Comparison of ENCODE assay signal across 8 cellular contexts in the genomic region with DNA sequence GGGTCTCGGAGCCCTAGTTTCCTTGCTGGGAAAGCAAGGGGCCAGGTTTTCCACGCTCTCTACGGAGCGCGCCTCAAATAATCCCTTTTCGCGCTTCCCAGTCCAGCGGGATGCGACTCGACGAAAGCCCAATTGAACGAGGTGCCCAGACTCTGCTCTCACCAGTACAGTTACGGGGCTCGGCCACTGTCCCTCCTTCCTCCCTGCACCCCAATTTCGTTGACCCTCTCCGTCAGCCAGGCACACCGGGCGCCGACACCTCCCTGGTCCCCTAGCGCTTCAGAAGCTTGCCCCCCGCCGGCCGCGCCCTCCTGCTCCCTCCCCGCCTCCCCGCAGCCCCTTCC. TPM values are rescaled to one million over a fixed set of nuclear protein-coding genes. Genes with fewer than 3 reads are reported as not detected.
DNase-seq lines count a peak whose midpoint lies in the region; ATAC-seq, FAIRE-seq and TF ChIP-seq lines count a peak whose summit lies in the region.

No MANE protein-coding gene starts in this region.

- peak overlapping the region; percentile 82 for H3K27ac Mint-ChIP-seq in type B pancreatic cell

- H3K27me3 ChIP-seq in body of pancreas, result no peaks in the 10 kb centered on the region

- no peaks in the 10 kb centered on the region for H3K36me3 ChIP-seq in body of pancreas (replicated peaks in 1 of 2; ENCODE audit: insufficient read depth in 1 of 2, low read depth in 2 of 2)

- FAIRE-seq in GM19239 (lab: Jason Lieb, UNC), result no peak

- peak overlapping the region; percentile 93 for H3K4me3 Mint-ChIP-seq in type B pancreatic cell

- peaks cover 4% of the 10 kb centered on the region for H3K36me3 Mint-ChIP-seq in type B pancreatic cell

- DNase-seq in body of pancreas (no peak), lower leg skin (ENCODE audit: low spot score in 2 of 2) (peak in 1 of 2 donors; percentile 86), type B pancreatic cell (ENCODE audit: extremely low spot score, unreplicated experiment) (no peak), NCI-H1694 treated with DMSO at 0.1 percent for 48 hours (lab: John Stamatoyannopoulos, UW) (no peak), GM19239 (ENCODE audit: insufficient read length, low spot score) (no peak), occipital lobe (lab: John Stamatoyannopoulos, UW) (no peak)

- no peak for TF ChIP-seq POLR2A in body of pancreas (IDR thresholded peaks at IDR 0.05)
- no peak for TF ChIP-seq POLR2A in lower leg skin (IDR thresholded peaks at IDR 0.05)

- TF ChIP-seq CTCF in C4-2B (conservative IDR thresholded peaks at IDR 0.05), result no peak
- TF ChIP-seq CTCF in body of pancreas (IDR thresholded peaks at IDR 0.05), result no peak
- no peak for TF ChIP-seq CTCF in lower leg skin (IDR thresholded peaks at IDR 0.05)
- no peak for TF ChIP-seq CTCF in type B pancreatic cell (conservative IDR thresholded peaks at IDR 0.05)

- peak overlapping the region; percentile 9; the same call in 1 of the 2 replicates for H3K27ac ChIP-seq in C4-2B
- peak overlapping the region in 1 of 4 donors; percentile 8 for H3K27ac ChIP-seq in body of pancreas

- peaks cover 12% of the 10 kb centered on the region for H3K27me3 Mint-ChIP-seq in type B pancreatic cell

- peaks cover 21% of the 10 kb centered on the region for H3K4me1 ChIP-seq in body of pancreas

- no peaks in the 10 kb centered on the region for H3K9me3 ChIP-seq in body of pancreas

- ATAC-seq in HG03064 (IDR thresholded peaks at IDR 0.05; ENCODE audit: low read depth, unreplicated experiment), result peak; percentile 18
- ATAC-seq in body of pancreas, result peak; percentile 12

- WGBS in body of pancreas, 2 donors, result 2 to 6% methylated on average over 20 to 25 of the region's 26 CpGs
- 0 to 1% methylated on average over 24 to 25 of the region's 26 CpGs for WGBS in lower leg skin, 2 donors

- peak overlapping the region; percentile 41 to 50 for H3K4me3 ChIP-seq in body of pancreas
- H3K4me3 ChIP-seq in lower leg skin (ENCODE audit: low read depth, poor library complexity, severe bottlenecking), result peak overlapping the region; percentile 56

- H3K4me1 Mint-ChIP-seq in type B pancreatic cell (ENCODE audit: unreplicated experiment), result peaks cover 38% of the 10 kb centered on the region

- intact Hi-C loops in body of pancreas (cut with DNase I), result no loop called here
- intact Hi-C loops in lower leg skin (cut with DNase I; ENCODE audit: low total_unique reads), result no loop called here

- H3K9me3 Mint-ChIP-seq in type B pancreatic cell, result no peaks in the 10 kb centered on the region

RNA-seq across cellular contexts. Expression of gene SEMA6C, which starts 0.4 kb away (rescaled TPM):
- total RNA-seq in body of pancreas (1 to 10 TPM; 3.6 to 5.3 TPM), lower leg skin (10 to 100 TPM in 2 of 4 donors, 1 to 10 TPM in 2; 9.7 to 30.4 (median 14.3) TPM), type B pancreatic cell (ENCODE audit: low replicate concordance) (10.6 and 37.1 TPM in 2 replicates), occipital lobe (18.6 TPM)

RNA-seq across cellular contexts. Expression of gene TNFAIP8L2, which starts 10.4 kb away (rescaled TPM):
- total RNA-seq in body of pancreas, result 1 to 10 TPM in 1 of 2 donors, under 1 TPM in 1; 0.99 to 1.6 TPM
- total RNA-seq in lower leg skin, result 1 to 10 TPM; 1.2 to 5.6 (median 3.0) TPM
- total RNA-seq in type B pancreatic cell (ENCODE audit: low replicate concordance), result not detected in 2 replicates
- total RNA-seq in occipital lobe, result 0.78 TPM

RNA-seq across cellular contexts. Expression of gene LYSMD1, which starts 19.7 kb away (rescaled TPM):
- total RNA-seq in body of pancreas (1 to 10 TPM; 6.7 to 9.6 TPM), lower leg skin (10 to 100 TPM in 3 of 4 donors, 1 to 10 TPM in 1; 9.2 to 16.1 (median 11.8) TPM), type B pancreatic cell (ENCODE audit: low replicate concordance) (8.9 and 12.3 TPM in 2 replicates), occipital lobe (16.4 TPM)

RNA-seq across cellular contexts. Expression of gene SCNM1, which starts 19.9 kb away (rescaled TPM):
- total RNA-seq in body of pancreas, result 10 to 100 TPM; 16.2 to 28.0 TPM
- total RNA-seq in lower leg skin, result 10 to 100 TPM; 24.1 to 38.8 (median 27.3) TPM
- total RNA-seq in type B pancreatic cell (ENCODE audit: low replicate concordance), result 39.3 and 42.1 TPM in 2 replicates
- 35.6 TPM for total RNA-seq in occipital lobe

RNA-seq across cellular contexts. Expression of gene TMOD4, which starts 29.7 kb away (rescaled TPM):
- total RNA-seq in body of pancreas (1 to 10 TPM in 1 of 2 donors, not detected in 1; 3.0 TPM), lower leg skin (under 1 TPM in 1 of 4 donors, not detected in 3; 0.49 TPM), type B pancreatic cell (ENCODE audit: low replicate concordance) (1.9 TPM in 2 replicates), occipital lobe (not detected)
